8 cellular contexts compared by ENCODE assay signal in the genomic region with DNA sequence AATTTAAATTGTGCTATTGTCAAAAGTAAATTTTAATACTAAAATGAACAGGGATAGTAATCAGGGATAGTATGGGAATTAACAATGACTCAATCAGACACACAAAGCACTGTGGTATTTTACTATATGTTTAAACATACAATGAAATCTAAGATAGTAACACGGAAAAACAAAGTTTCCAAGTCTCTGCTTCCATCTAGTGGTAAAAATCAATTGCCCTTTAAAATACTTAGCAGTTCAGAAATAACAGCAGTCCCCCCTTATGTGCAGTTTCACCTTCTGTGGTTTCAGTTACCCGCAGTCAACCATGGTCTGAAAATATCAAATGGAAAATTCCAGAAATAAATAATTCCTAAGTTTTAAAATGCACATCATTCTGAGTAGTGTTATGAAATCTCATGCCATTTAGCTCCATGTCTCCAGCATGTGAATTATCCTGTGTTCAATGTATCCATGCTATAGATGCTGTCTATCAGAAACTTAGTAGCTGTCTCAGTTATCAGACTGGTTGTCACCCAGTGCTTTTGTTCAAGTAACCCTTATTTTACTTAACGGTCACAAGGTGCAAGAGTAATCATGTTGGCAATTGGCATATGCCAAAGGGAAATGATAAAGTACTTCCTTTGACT. TPM values are rescaled to one million over a fixed set of nuclear protein-coding genes. Genes with fewer than 3 reads are reported as not detected.
DNase-seq lines count a peak whose midpoint lies in the region; ATAC-seq and TF ChIP-seq lines count a peak whose summit lies in the region.

No MANE protein-coding gene starts in this region.

- H3K27me3 ChIP-seq in foreskin keratinocyte, result no peaks in the 10 kb centered on the region

- TF ChIP-seq CTCF in foreskin keratinocyte (conservative IDR thresholded peaks at IDR 0.05), result peak; percentile 72

- ATAC-seq in foreskin keratinocyte, result peak; percentile 56
- no peak for ATAC-seq in HG02798 (IDR thresholded peaks at IDR 0.05; ENCODE audit: poor library complexity, unreplicated experiment)

- peak overlapping the region; percentile 30 for H3K27ac Mint-ChIP-seq in activated naive CD8-positive, alpha-beta T cell
- no peak overlapping the region for H3K27ac Mint-ChIP-seq in activated naive CD8-positive, alpha-beta T cell treated with anti-CD3 and anti-CD28 coated beads for 36 hours

- peaks cover 1% of the 10 kb centered on the region for H3K36me3 Mint-ChIP-seq in activated naive CD8-positive, alpha-beta T cell
- peaks cover 14% of the 10 kb centered on the region for H3K36me3 Mint-ChIP-seq in activated naive CD8-positive, alpha-beta T cell treated with anti-CD3 and anti-CD28 coated beads for 36 hours

- no peaks in the 10 kb centered on the region for H3K27me3 Mint-ChIP-seq in activated naive CD8-positive, alpha-beta T cell
- H3K27me3 Mint-ChIP-seq in activated naive CD8-positive, alpha-beta T cell treated with anti-CD3 and anti-CD28 coated beads for 36 hours, result no peaks in the 10 kb centered on the region

- no peak overlapping the region for H3K9ac ChIP-seq in SK-N-MC (ENCODE audit: insufficient read length)

- H3K36me3 ChIP-seq in SK-N-MC (ENCODE audit: insufficient read depth, low read length), result peaks cover 17% of the 10 kb centered on the region

- H3K4me1 ChIP-seq in foreskin keratinocyte, result no peaks in the 10 kb centered on the region

- DNase-seq in activated naive CD8-positive, alpha-beta T cell treated with anti-CD3 and anti-CD28 coated beads for 36 hours, result no peak
- peak; percentile 3 for DNase-seq in HPDE6-E6E7 (ENCODE audit: extremely low spot score)
- DNase-seq in SK-N-MC (ENCODE audit: low read depth, low spot score), result peak; percentile 57
- peak; percentile 12 to 38 for DNase-seq in foreskin keratinocyte
- DNase-seq in anterior cingulate cortex (lab: John Stamatoyannopoulos, UW), result no peak
- no peak for DNase-seq in AG20443 (ENCODE audit: low spot score)

- H3K4me3 Mint-ChIP-seq in activated naive CD8-positive, alpha-beta T cell, result peak overlapping the region; percentile 1
- no peak overlapping the region for H3K4me3 Mint-ChIP-seq in activated naive CD8-positive, alpha-beta T cell treated with anti-CD3 and anti-CD28 coated beads for 36 hours

- no peak overlapping the region for H3K4me3 ChIP-seq in SK-N-MC

- no peaks in the 10 kb centered on the region for H3K9me3 Mint-ChIP-seq in activated naive CD8-positive, alpha-beta T cell (ENCODE audit: low read depth)
- H3K9me3 Mint-ChIP-seq in activated naive CD8-positive, alpha-beta T cell treated with anti-CD3 and anti-CD28 coated beads for 36 hours, result no peaks in the 10 kb centered on the region

- H3K4me1 Mint-ChIP-seq in activated naive CD8-positive, alpha-beta T cell (ENCODE audit: low read depth), result peaks cover 20% of the 10 kb centered on the region
- H3K4me1 Mint-ChIP-seq in activated naive CD8-positive, alpha-beta T cell treated with anti-CD3 and anti-CD28 coated beads for 36 hours, result peaks cover 20% of the 10 kb centered on the region

- H3K9me3 ChIP-seq in SK-N-MC (ENCODE audit: low read depth, low read length), result no peaks in the 10 kb centered on the region

- no peak overlapping the region for H3K27ac ChIP-seq in SK-N-MC
- H3K27ac ChIP-seq in foreskin keratinocyte, result no peak overlapping the region

RNA-seq across cellular contexts. Expression of a gene that starts 58.5 kb away (rescaled TPM):
- 10 to 100 TPM; 35.6 to 37.1 TPM for total RNA-seq in activated naive CD8-positive, alpha-beta T cell treated with anti-CD3 and anti-CD28 coated beads for 36 hours
- total RNA-seq in foreskin keratinocyte, result 8.4 and 9.9 TPM in 2 replicates
- polyA plus RNA-seq in foreskin keratinocyte, result 2.5 and 4.0 TPM in 2 replicates

Comparison
In these comparisons a context has a peak if more than half of its experiments do, and no peak if none do; other contexts are left out.
1. DNase-seq: peak in HPDE6-E6E7 (single experiment), SK-N-MC (single experiment) and foreskin keratinocyte (2 of 2); none in activated naive CD8-positive, alpha-beta T cell treated with anti-CD3 and anti-CD28 coated beads for 36 hours (single experiment), anterior cingulate cortex (0 of 58) and AG20443 (single experiment).